8 cellular contexts compared by ENCODE assay signal in genomic region chr12:13165578-13166120, GRCh38. TPM values are rescaled to one million over a fixed set of nuclear protein-coding genes. Genes with fewer than 3 reads are reported as not detected.
DNase-seq lines count a peak whose midpoint lies in the region; ATAC-seq and TF ChIP-seq lines count a peak whose summit lies in the region.

No MANE protein-coding gene starts in this region.

- H4K20me1 ChIP-seq in PC-3 (ENCODE audit: low read length): no peaks in the 10 kb centered on the region

- peak overlapping the region; percentile 53 for H3K9ac ChIP-seq in PC-3 (ENCODE audit: low read length)

- peaks cover 3 to 8% of the 10 kb centered on the region in 2 donors for H3K27me3 Mint-ChIP-seq in CD8-positive, alpha-beta memory T cell
- peaks cover 14% of the 10 kb centered on the region for H3K27me3 Mint-ChIP-seq in activated T-helper 1 cell treated with anti-CD3 and anti-CD28 coated beads, Interleukin-12 subunit alpha, Interleukin-12 subunit beta, Interleukin-2, Interleukin-4 antibody, amounts not matched to agents 30 ng/mL and 10 ng/mL and 1 ng/mL, durations not matched to agents 14 hours and 24 hours and 36 hours (ENCODE audit: insufficient read depth)

- H3K36me3 Mint-ChIP-seq in CD8-positive, alpha-beta memory T cell: peaks cover 0 to 4% (median 2%) of the 10 kb centered on the region in 3 donors
- no peaks in the 10 kb centered on the region for H3K36me3 Mint-ChIP-seq in activated T-helper 1 cell treated with anti-CD3 and anti-CD28 coated beads, Interleukin-12 subunit alpha, Interleukin-12 subunit beta, Interleukin-2, Interleukin-4 antibody, amounts not matched to agents 30 ng/mL and 10 ng/mL and 1 ng/mL, durations not matched to agents 14 hours and 24 hours and 36 hours (ENCODE audit: low read depth)

- CTCF ChIA-PET in CD8-positive, alpha-beta memory T cell (lab: Charles Lee): interaction anchor here (0.9 to 1.6 kb wide), 2 partner anchors 14 to 46 kb away, joined by 3 to 5 read pairs; no protein-coding TSS in a partner anchor
- CTCF ChIA-PET in PC-3 (lab: Charles Lee): no interaction called here

- BruUV-seq in PC-3 (replicated peaks; lab: Mats Ljungman, UMichigan): TSS peak; percentile 82

- H3K27me3 ChIP-seq in CD8-positive, alpha-beta memory T cell (ENCODE audit: insufficient read depth, low read length, poor library complexity, severe bottlenecking): no peaks in the 10 kb centered on the region
- H3K27me3 ChIP-seq in PC-3 (ENCODE audit: low read length): no peaks in the 10 kb centered on the region

- peak; percentile 67 for ATAC-seq in HG02763 (IDR thresholded peaks at IDR 0.05; ENCODE audit: unreplicated experiment)
- peak; percentile 76 for ATAC-seq in PC-3
- ATAC-seq in GM19023 (IDR thresholded peaks at IDR 0.05; ENCODE audit: unreplicated experiment): no peak

- no peaks in the 10 kb centered on the region for H3K9me2 ChIP-seq in PC-3 (replicated peaks; ENCODE audit: low read length)

- POLR2A ChIA-PET in CD8-positive, alpha-beta memory T cell (lab: Charles Lee): no interaction called here
- POLR2A ChIA-PET in PC-3 (lab: Charles Lee; ENCODE audit: unreplicated experiment): interaction anchor here (1.2 kb wide), 1 partner anchor 31 kb away, joined by 17 read pairs; the partner anchor contains the start of gene EMP1

- no peaks in the 10 kb centered on the region for H3K36me3 ChIP-seq in CD8-positive, alpha-beta memory T cell (ENCODE audit: insufficient read depth, low read length)
- no peaks in the 10 kb centered on the region for H3K36me3 ChIP-seq in PC-3 (ENCODE audit: low read depth, low read length)

- no peak overlapping the region for H2AFZ ChIP-seq in PC-3 (ENCODE audit: low read length)

- intact Hi-C loops in PC-3 (cut with micrococcal nuclease): no loop called here
- intact Hi-C loops in activated T-helper 1 cell treated with anti-CD3 and anti-CD28 coated beads, Interleukin-12 subunit alpha, Interleukin-12 subunit beta, Interleukin-2, Interleukin-4 antibody, amounts not matched to agents 30 ng/mL and 10 ng/mL and 1 ng/mL, durations not matched to agents 14 hours and 24 hours and 36 hours (cut with micrococcal nuclease): loop anchor here (1.0 to 2.0 kb wide), 3 partner anchors 8 to 67 kb away; partner anchors contain the start of gene EMP1
- intact Hi-C loops in cardiac septum (cut with DNase I): no loop called here

- H3K4me3 Mint-ChIP-seq in CD8-positive, alpha-beta memory T cell: peak overlapping the region in 4 of 7 donors; percentile 9 to 33 (median 23)
- no peak overlapping the region for H3K4me3 Mint-ChIP-seq in activated T-helper 1 cell treated with anti-CD3 and anti-CD28 coated beads, Interleukin-12 subunit alpha, Interleukin-12 subunit beta, Interleukin-2, Interleukin-4 antibody, amounts not matched to agents 30 ng/mL and 10 ng/mL and 1 ng/mL, durations not matched to agents 14 hours and 24 hours and 36 hours

- H3K9me3 Mint-ChIP-seq in CD8-positive, alpha-beta memory T cell: peaks cover 0 to 1% (median 0%) of the 10 kb centered on the region in 5 donors
- peaks cover 5% of the 10 kb centered on the region for H3K9me3 Mint-ChIP-seq in activated T-helper 1 cell treated with anti-CD3 and anti-CD28 coated beads, Interleukin-12 subunit alpha, Interleukin-12 subunit beta, Interleukin-2, Interleukin-4 antibody, amounts not matched to agents 30 ng/mL and 10 ng/mL and 1 ng/mL, durations not matched to agents 14 hours and 24 hours and 36 hours

- no peak overlapping the region for H3K27ac ChIP-seq in CD8-positive, alpha-beta memory T cell (ENCODE audit: low read depth, low read length)
- H3K27ac ChIP-seq in PC-3 (ENCODE audit: low read length): peak overlapping the region; percentile 91

- no peaks in the 10 kb centered on the region for H3F3A ChIP-seq in PC-3 (ENCODE audit: low read length, unreplicated experiment)

- H3K4me3 ChIP-seq in CD8-positive, alpha-beta memory T cell (ENCODE audit: low read length): no peak overlapping the region
- H3K4me3 ChIP-seq in PC-3 (ENCODE audit: low read length): no peak overlapping the region

- TF ChIP-seq CTCF in PC-3 (conservative IDR thresholded peaks at IDR 0.05; ENCODE audit: low read depth, low read length): no peak

- peak overlapping the region; percentile 55 for H3K4me2 ChIP-seq in PC-3 (ENCODE audit: low read length)

- H3K4me1 ChIP-seq in CD8-positive, alpha-beta memory T cell (ENCODE audit: insufficient read depth, low read length): peaks cover 22% of the 10 kb centered on the region
- H3K4me1 ChIP-seq in PC-3 (ENCODE audit: insufficient read depth, low read length): peaks cover 32% of the 10 kb centered on the region

- H3K9me3 ChIP-seq in CD8-positive, alpha-beta memory T cell (ENCODE audit: low read length): no peaks in the 10 kb centered on the region
- H3K9me3 ChIP-seq in PC-3 (ENCODE audit: low read length): no peaks in the 10 kb centered on the region

- peak; percentile 11 to 79 (median 33) for DNase-seq in CD8-positive, alpha-beta memory T cell
- DNase-seq in PC-3 (peak; percentile 91), cardiac septum (ENCODE audit: low spot score) (peak; percentile 87), NCI-H1436 treated with DMSO at 0.1 percent for 48 hours (lab: John Stamatoyannopoulos, UW) (no peak)
- DNase-seq in activated T-helper 1 cell treated with anti-CD3 and anti-CD28 coated beads, Interleukin-12 subunit alpha, Interleukin-12 subunit beta, Interleukin-2, Interleukin-4 antibody, amounts not matched to agents 30 ng/mL and 10 ng/mL and 1 ng/mL, durations not matched to agents 14 hours and 24 hours and 36 hours (ENCODE audit: low spot score): peak; percentile 54
- peak; percentile 89 for DNase-seq in stimulated activated CD4-positive, alpha-beta T cell treated with anti-CD3 and anti-CD28 coated beads, Interleukin-15, amount 100 ng/mL, for 24 hours

- H3K79me2 ChIP-seq in PC-3 (ENCODE audit: low read length): no peaks in the 10 kb centered on the region

- H3K4me1 Mint-ChIP-seq in CD8-positive, alpha-beta memory T cell: peaks cover 16 to 24% (median 19%) of the 10 kb centered on the region in 3 donors
- peaks cover 19% of the 10 kb centered on the region for H3K4me1 Mint-ChIP-seq in activated T-helper 1 cell treated with anti-CD3 and anti-CD28 coated beads, Interleukin-12 subunit alpha, Interleukin-12 subunit beta, Interleukin-2, Interleukin-4 antibody, amounts not matched to agents 30 ng/mL and 10 ng/mL and 1 ng/mL, durations not matched to agents 14 hours and 24 hours and 36 hours (ENCODE audit: low read depth)

- H3K27ac Mint-ChIP-seq in CD8-positive, alpha-beta memory T cell: peak overlapping the region in 5 of 8 donors; percentile 15 to 63 (median 48)
- H3K27ac Mint-ChIP-seq in activated T-helper 1 cell treated with anti-CD3 and anti-CD28 coated beads, Interleukin-12 subunit alpha, Interleukin-12 subunit beta, Interleukin-2, Interleukin-4 antibody, amounts not matched to agents 30 ng/mL and 10 ng/mL and 1 ng/mL, durations not matched to agents 14 hours and 24 hours and 36 hours: no peak overlapping the region

RNA-seq across cellular contexts. Expression of gene EMP1, which starts 30.9 kb away (rescaled TPM):
- 10 to 100 TPM in 1 of 2 experiments, 1 to 10 TPM in 1; 9.6 to 12.9 TPM for total RNA-seq in CD8-positive, alpha-beta memory T cell
- polyA plus RNA-seq in CD8-positive, alpha-beta memory T cell: 0.35 TPM
- 158 and 187 TPM in 2 replicates for total RNA-seq in PC-3 (2014; rRNA removed)
- 29.6 and 33.6 TPM in 2 replicates for total RNA-seq in activated T-helper 1 cell treated with anti-CD3 and anti-CD28 coated beads, Interleukin-12 subunit alpha, Interleukin-12 subunit beta, Interleukin-2, Interleukin-4 antibody, amounts not matched to agents 30 ng/mL and 10 ng/mL and 1 ng/mL, durations not matched to agents 14 hours and 24 hours and 36 hours
- 118 TPM for total RNA-seq in cardiac septum
